Comparison of ENCODE assay signal across 8 cellular contexts in the genomic region with DNA sequence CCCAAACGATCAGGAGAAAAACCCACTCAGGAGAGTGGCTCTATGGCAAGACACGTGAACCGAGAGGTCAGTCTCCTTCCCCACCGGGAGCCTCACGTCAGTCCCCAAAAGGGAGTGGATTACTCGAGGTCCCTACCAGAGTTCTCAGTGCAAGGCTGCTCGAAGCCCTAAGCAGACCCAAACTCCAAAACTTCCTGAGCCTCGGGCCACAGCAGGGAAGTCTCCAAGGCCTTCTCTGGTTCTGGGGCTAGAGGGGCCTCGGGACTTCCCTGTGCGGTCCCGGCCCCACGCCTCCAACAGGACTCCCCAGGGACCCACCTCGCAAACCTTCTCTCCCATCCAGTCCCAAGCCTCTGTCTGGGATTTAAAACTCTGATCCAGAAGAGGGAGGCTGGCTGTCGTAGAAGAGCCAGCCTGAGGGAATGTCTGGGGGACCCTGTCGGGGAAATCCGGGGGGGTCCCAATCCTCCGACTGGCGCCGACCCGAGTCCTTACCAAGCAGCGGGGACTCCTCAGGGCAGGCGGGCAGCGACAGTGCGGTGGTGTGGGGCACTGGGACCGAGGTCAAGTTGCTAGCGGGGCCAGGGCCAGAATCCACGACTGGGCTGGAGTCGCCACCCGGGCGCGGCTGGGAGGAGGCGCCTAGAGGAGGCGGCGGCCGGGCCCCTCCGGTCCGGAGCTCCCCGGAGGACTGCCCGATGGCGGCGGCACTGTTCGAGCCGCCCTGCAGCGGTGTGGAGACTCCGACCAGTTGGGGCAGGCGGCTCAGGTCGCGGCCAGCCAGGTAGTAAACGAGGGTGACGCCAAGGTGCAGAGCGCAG. TPM values are rescaled to one million over a fixed set of nuclear protein-coding genes. Genes with fewer than 3 reads are reported as not detected.
A peak's percentile ranks its signal among the peaks of the same experiment; 100 is the strongest.
DNase-seq lines count a peak whose midpoint lies in the region; ATAC-seq, FAIRE-seq and TF ChIP-seq lines count a peak whose summit lies in the region.

No MANE protein-coding gene starts in this region.

- H3K27ac ChIP-seq in fibroblast of lung (ENCODE audit: insufficient read depth, low read length), result peak overlapping the region; percentile 91

- no peaks in the 10 kb centered on the region for H3K36me3 ChIP-seq in fibroblast of lung (ENCODE audit: control insufficient read depth, insufficient read depth, low read length)

- no peaks in the 10 kb centered on the region for H3K27me3 Mint-ChIP-seq in activated CD4-positive, alpha-beta memory T cell treated with anti-CD3 and anti-CD28 coated beads for 36 hours

- H3K9me3 Mint-ChIP-seq in activated CD4-positive, alpha-beta memory T cell treated with anti-CD3 and anti-CD28 coated beads for 36 hours, result no peaks in the 10 kb centered on the region

- H4K20me1 ChIP-seq in fibroblast of lung (ENCODE audit: control insufficient read depth, extremely low read depth, insufficient read depth, low read length), result no peaks in the 10 kb centered on the region

- CTCF ChIA-PET in AG04449 (lab: Yijun Ruan, JAX), result no interaction called here
- CTCF ChIA-PET in activated CD4-positive, alpha-beta memory T cell treated with anti-CD3 and anti-CD28 coated beads for 36 hours (lab: Charles Lee), result interaction anchor here (1.0 to 3.4 kb wide), 5 partner anchors 15 to 90 kb away, joined by 3 to 15 read pairs (median 3); a partner anchor contains a TSS

- TF ChIP-seq POLR2A in GM19193 (IDR thresholded peaks at IDR 0.05; ENCODE audit: extremely low read depth, insufficient read depth, insufficient read length), result peak; percentile 3

- H3K9me3 ChIP-seq in fibroblast of lung (ENCODE audit: control insufficient read depth, insufficient read depth, low read depth, low read length), result no peaks in the 10 kb centered on the region

- H3K27ac Mint-ChIP-seq in activated CD4-positive, alpha-beta memory T cell treated with anti-CD3 and anti-CD28 coated beads for 36 hours, result peak overlapping the region; percentile 97

- peak overlapping the region; percentile 90 for H3K9ac ChIP-seq in fibroblast of lung (ENCODE audit: insufficient read depth, low read length)

- H3K27me3 ChIP-seq in fibroblast of lung (ENCODE audit: control insufficient read depth, insufficient read depth, low read length), result no peaks in the 10 kb centered on the region

- peak overlapping the region; percentile 92 for H3K4me3 ChIP-seq in AG04449 (ENCODE audit: low read depth, low read length)
- H3K4me3 ChIP-seq in fibroblast of lung (replicated peaks in 1 of 4; ENCODE audit: control extremely low read depth in 1 of 4, insufficient read depth in 1 of 4, low read depth in 3 of 4, low read length in 4 of 4), result peak overlapping the region; percentile 80 to 98 (median 86)

- H2AFZ ChIP-seq in fibroblast of lung (ENCODE audit: low read length), result no peak overlapping the region

- POLR2A ChIA-PET in AG04449 (lab: Yijun Ruan, JAX), result interaction anchor here (0.8 to 1.6 kb wide), 7 partner anchors 9 to 67 kb away, joined by 3 to 12 read pairs (median 5); no protein-coding TSS in a partner anchor
- POLR2A ChIA-PET in activated CD4-positive, alpha-beta memory T cell treated with anti-CD3 and anti-CD28 coated beads for 36 hours (lab: Charles Lee), result interaction anchor here (0.6 to 2.3 kb wide), 9 partner anchors 9 to 142 kb away, joined by 3 to 6 read pairs (median 5); a partner anchor contains a TSS

- peak overlapping the region; percentile 91 for H3K4me3 Mint-ChIP-seq in activated CD4-positive, alpha-beta memory T cell treated with anti-CD3 and anti-CD28 coated beads for 36 hours

- H3K4me1 ChIP-seq in fibroblast of lung (ENCODE audit: control insufficient read depth, extremely low read depth, insufficient read depth, low read length), result peaks cover 24% of the 10 kb centered on the region

- peaks cover 55% of the 10 kb centered on the region for H3K79me2 ChIP-seq in fibroblast of lung (ENCODE audit: control insufficient read depth, insufficient read depth, low read length)

- peaks cover 56% of the 10 kb centered on the region for H3K4me1 Mint-ChIP-seq in activated CD4-positive, alpha-beta memory T cell treated with anti-CD3 and anti-CD28 coated beads for 36 hours (ENCODE audit: low read depth)

- intact Hi-C loops in activated CD4-positive, alpha-beta memory T cell treated with anti-CD3 and anti-CD28 coated beads for 36 hours (cut with micrococcal nuclease), result loop anchor here (1.0 to 5.0 kb wide), 7 partner anchors 7 to 651 kb away; a partner anchor contains a TSS

- no peak for FAIRE-seq in D721Med (lab: Jason Lieb, UNC)

- DNase-seq in AG04449 (ENCODE audit: low read depth, low spot score) (no peak), fibroblast of lung (ENCODE audit: low read depth in 2 of 2) (peak in 1 of 2 donors; percentile 31), omental fat pad (ENCODE audit: low spot score) (no peak), NCI-H187 (lab: John Stamatoyannopoulos, UW) (no peak), D721Med (ENCODE audit: insufficient read length, low spot score) (no peak)
- no peak for DNase-seq in activated CD4-positive, alpha-beta memory T cell treated with anti-CD3 and anti-CD28 coated beads for 36 hours

- no peak for TF ChIP-seq CTCF in AG04449 (IDR thresholded peaks at IDR 0.05; ENCODE audit: insufficient read depth, low read length, missing control alignments)
- no peak for TF ChIP-seq CTCF in fibroblast of lung (conservative IDR thresholded peaks at IDR 0.05 in 1 of 2, IDR thresholded peaks at IDR 0.05 in 1 of 2; ENCODE audit: low read depth in 1 of 2, low read length in 2 of 2)
- no peak for TF ChIP-seq CTCF in omental fat pad (IDR thresholded peaks at IDR 0.05)
- TF ChIP-seq CTCF in D721Med (IDR thresholded peaks at IDR 0.05; ENCODE audit: insufficient read depth, missing control alignments), result no peak

- H3K36me3 Mint-ChIP-seq in activated CD4-positive, alpha-beta memory T cell treated with anti-CD3 and anti-CD28 coated beads for 36 hours, result peaks cover 19% of the 10 kb centered on the region

- ATAC-seq in HG03457 (IDR thresholded peaks at IDR 0.05; ENCODE audit: unreplicated experiment) (peak; percentile 7), omental fat pad (ENCODE audit: low FRiP score) (peak; percentile 14)

- peak overlapping the region; percentile 97 for H3K4me2 ChIP-seq in fibroblast of lung (ENCODE audit: extremely low read depth, insufficient read depth, low read length)

RNA-seq across cellular contexts. Expression of a gene that starts 0.7 kb away (rescaled TPM):
- 10 to 100 TPM; 76.6 to 78.0 TPM for total RNA-seq in activated CD4-positive, alpha-beta memory T cell treated with anti-CD3 and anti-CD28 coated beads for 36 hours
- 18.2 and 24.1 TPM in 2 replicates for total RNA-seq in fibroblast of lung
- 51.9 and 64.8 TPM in 2 replicates for polyA plus RNA-seq in fibroblast of lung
- 51.1 and 64.0 TPM in 2 replicates for polyA plus RNA-seq in fibroblast of lung (2012)
- polyA minus RNA-seq in fibroblast of lung (ENCODE audit: low replicate concordance), result 125 and 129 TPM in 2 replicates
- 100 to 1,000 TPM in 1 of 4 donors, 10 to 100 TPM in 3; 52.5 to 113 (median 72.1) TPM for total RNA-seq in omental fat pad
